Comparison of ENCODE assay signal across 8 cellular contexts in genomic region chr11:62603072-62603408, GRCh38. TPM values are rescaled to one million over a fixed set of nuclear protein-coding genes. Genes with fewer than 3 reads are reported as not detected.
DNase-seq lines count a peak whose midpoint lies in the region; ATAC-seq and TF ChIP-seq lines count a peak whose summit lies in the region.

No MANE protein-coding gene starts in this region.

- peaks cover 32% of the 10 kb centered on the region for H3K27me3 Mint-ChIP-seq in GM23338 (ENCODE audit: insufficient read depth, low read depth, poor library complexity)
- no peaks in the 10 kb centered on the region for H3K27me3 Mint-ChIP-seq in activated CD4-positive, alpha-beta memory T cell treated with anti-CD3 and anti-CD28 coated beads for 36 hours

- no peaks in the 10 kb centered on the region; the same call in 2 of the 3 replicates for H3K9me3 Mint-ChIP-seq in GM23338
- no peaks in the 10 kb centered on the region for H3K9me3 Mint-ChIP-seq in activated CD4-positive, alpha-beta memory T cell treated with anti-CD3 and anti-CD28 coated beads for 36 hours

- no peak for TF ChIP-seq POLR2A in sigmoid colon (IDR thresholded peaks at IDR 0.05)

- TF ChIP-seq CTCF in GM23338 (conservative IDR thresholded peaks at IDR 0.05; ENCODE audit: low read depth in 2 of 2) (no peak), foreskin fibroblast (IDR thresholded peaks at IDR 0.05; ENCODE audit: low read depth, low read length) (no peak), sigmoid colon (IDR thresholded peaks at IDR 0.05) (no peak)

- H2AFZ ChIP-seq in GM23338 = peak overlapping the region; percentile 98; the same call in 1 of the 2 replicates

- CTCF ChIA-PET in activated CD4-positive, alpha-beta memory T cell treated with anti-CD3 and anti-CD28 coated beads for 36 hours (lab: Charles Lee) = interaction anchor here (3.0 to 3.2 kb wide), 2 partner anchors 8 to 11 kb away, joined by 29 to 44 read pairs; partner anchors contain the start of gene TUT1

- H3K36me3 ChIP-seq in GM23338 (ENCODE audit: insufficient read depth) = peaks cover 7% of the 10 kb centered on the region; the same call in 1 of the 2 replicates
- H3K36me3 ChIP-seq in sigmoid colon = peaks cover 2 to 50% (median 7%) of the 10 kb centered on the region in 4 donors

- H3K27me3 ChIP-seq in GM23338 (ENCODE audit: insufficient read depth) (peaks cover 43% of the 10 kb centered on the region), sigmoid colon (no peaks in the 10 kb centered on the region)

- peaks cover 10% of the 10 kb centered on the region; the same call in 1 of the 2 replicates for H4K20me1 ChIP-seq in GM23338 (replicated peaks; ENCODE audit: insufficient read depth)

- H3K79me2 ChIP-seq in GM23338 (replicated peaks; ENCODE audit: insufficient read depth) = peaks cover 23% of the 10 kb centered on the region

- peak overlapping the region; percentile 91 for H3K4me3 Mint-ChIP-seq in GM23338
- peak overlapping the region; percentile 4 for H3K4me3 Mint-ChIP-seq in activated CD4-positive, alpha-beta memory T cell treated with anti-CD3 and anti-CD28 coated beads for 36 hours

- peak; percentile 46 for DNase-seq in GM23338 (ENCODE audit: low spot score)
- DNase-seq in activated CD4-positive, alpha-beta memory T cell treated with anti-CD3 and anti-CD28 coated beads for 36 hours = no peak
- DNase-seq in foreskin fibroblast = no peak
- DNase-seq in sigmoid colon = no peak
- no peak for DNase-seq in stimulated activated CD4-positive, alpha-beta T cell treated with anti-CD3 and anti-CD28 coated beads, Interleukin-2, amount 100 ng/mL, for 48 hours
- no peak for DNase-seq in NCI-H1436 treated with DMSO at 0.1 percent for 48 hours (lab: John Stamatoyannopoulos, UW)

- H3K9me3 ChIP-seq in sigmoid colon = no peaks in the 10 kb centered on the region

- peaks cover 35% of the 10 kb centered on the region for H3K36me3 Mint-ChIP-seq in GM23338 (ENCODE audit: low read depth)
- H3K36me3 Mint-ChIP-seq in activated CD4-positive, alpha-beta memory T cell treated with anti-CD3 and anti-CD28 coated beads for 36 hours = peaks cover 62% of the 10 kb centered on the region

- peaks cover 20% of the 10 kb centered on the region; the same call in 1 of the 2 replicates for H3K4me1 ChIP-seq in GM23338 (ENCODE audit: insufficient read depth)
- H3K4me1 ChIP-seq in sigmoid colon = peaks cover 0 to 43% (median 39%) of the 10 kb centered on the region in 4 donors

- TF ChIP-seq EP300 in sigmoid colon (IDR thresholded peaks at IDR 0.05) = no peak

- H3K9me2 ChIP-seq in GM23338 (ENCODE audit: insufficient read depth) = no peaks in the 10 kb centered on the region

- peak overlapping the region; percentile 99 for H3K4me2 ChIP-seq in GM23338

- 67 to 80% methylated on average over 13 of the region's 13 CpGs for WGBS in sigmoid colon, 2 donors

- H3K4me3 ChIP-seq in GM23338 (peak overlapping the region; percentile 96), foreskin fibroblast (ENCODE audit: low read depth in 1 of 2, low read length in 2 of 2) (peak overlapping the region; percentile 93 to 98), sigmoid colon (peak overlapping the region; percentile 89 to 99 (median 94))

- peaks cover 64% of the 10 kb centered on the region for H3K4me1 Mint-ChIP-seq in GM23338
- peaks cover 50% of the 10 kb centered on the region for H3K4me1 Mint-ChIP-seq in activated CD4-positive, alpha-beta memory T cell treated with anti-CD3 and anti-CD28 coated beads for 36 hours (ENCODE audit: low read depth)

- intact Hi-C loops in activated CD4-positive, alpha-beta memory T cell treated with anti-CD3 and anti-CD28 coated beads for 36 hours (cut with micrococcal nuclease) = no loop called here
- intact Hi-C loops in sigmoid colon (cut with DNase I) = loop anchor here (5.0 kb wide), 1 partner anchor 51 kb away; no protein-coding TSS in a partner anchor

- POLR2A ChIA-PET in activated CD4-positive, alpha-beta memory T cell treated with anti-CD3 and anti-CD28 coated beads for 36 hours (lab: Charles Lee) = interaction anchor here (1.0 to 5.9 kb wide), 3 partner anchors 8 to 238 kb away, joined by 3 to 38 read pairs (median 3); partner anchors contain the start of genes EML3, ROM1 and TUT1

- peaks cover 27% of the 10 kb centered on the region for H3F3A ChIP-seq in GM23338 (replicated peaks; ENCODE audit: low read depth)

- H3K27ac Mint-ChIP-seq in GM23338 = no peak overlapping the region
- no peak overlapping the region for H3K27ac Mint-ChIP-seq in activated CD4-positive, alpha-beta memory T cell treated with anti-CD3 and anti-CD28 coated beads for 36 hours

- H3K27ac ChIP-seq in GM23338 (ENCODE audit: low read depth) = no peak overlapping the region
- H3K27ac ChIP-seq in sigmoid colon = peak overlapping the region; percentile 94 to 99 (median 97)

- ATAC-seq in GM23338 = no peak; the same call in 2 of the 3 replicates
- no peak for ATAC-seq in HG03159 (IDR thresholded peaks at IDR 0.05; ENCODE audit: unreplicated experiment)
- ATAC-seq in GM21381 (IDR thresholded peaks at IDR 0.05; ENCODE audit: unreplicated experiment) = no peak

TF ChIP-seq in GM23338, 12 proteins besides CTCF, POLR2A, EP300 and RAD21:
- TF ChIP-seq REST (IDR thresholded peaks at IDR 0.05; ENCODE audit: unreplicated experiment) = no peak
- TF ChIP-seq JUNB (IDR thresholded peaks at IDR 0.05; ENCODE audit: unreplicated experiment) = no peak

RNA-seq across cellular contexts. Expression of gene MTA2, which starts 1.4 kb away (rescaled TPM):
- 93.6 and 102 TPM in 2 replicates for total RNA-seq in GM23338 (2014; rRNA removed; shearing (Covaris generic))
- polyA plus RNA-seq in GM23338 (2016; fragmentation: Nextera tagmentation; extraction: Ambion mirVana) = 22.1 and 22.9 TPM in 2 replicates
- total RNA-seq in activated CD4-positive, alpha-beta memory T cell treated with anti-CD3 and anti-CD28 coated beads for 36 hours = 100 to 1,000 TPM; 166 to 167 TPM
- 10 to 100 TPM; 50.1 to 62.2 (median 58.1) TPM for total RNA-seq in sigmoid colon
- 10 to 100 TPM; 28.8 to 86.3 (median 36.1) TPM for polyA plus RNA-seq in sigmoid colon

RNA-seq across cellular contexts. Expression of gene EML3, which starts 9.5 kb away (rescaled TPM):
- 17.1 and 19.3 TPM in 2 replicates for total RNA-seq in GM23338 (2014; rRNA removed; shearing (Covaris generic))
- polyA plus RNA-seq in GM23338 (2016; fragmentation: Nextera tagmentation; extraction: Ambion mirVana) (15.4 and 15.5 TPM in 2 replicates), sigmoid colon (10 to 100 TPM; 10.6 to 50.7 (median 16.2) TPM)
- total RNA-seq in activated CD4-positive, alpha-beta memory T cell treated with anti-CD3 and anti-CD28 coated beads for 36 hours = 100 to 1,000 TPM; 113 to 116 TPM
- 10 to 100 TPM; 19.6 to 39.5 (median 30.2) TPM for total RNA-seq in sigmoid colon

RNA-seq across cellular contexts. Expression of gene ROM1, which starts 10.0 kb away (rescaled TPM):
- 0.24 TPM in 1 of 2 replicates, not detected in the other for total RNA-seq in GM23338 (2014; rRNA removed; shearing (Covaris generic))
- polyA plus RNA-seq in GM23338 (2016; fragmentation: Nextera tagmentation; extraction: Ambion mirVana) (0.65 and 0.89 TPM in 2 replicates), sigmoid colon (10 to 100 TPM in 1 of 3 donors, 1 to 10 TPM in 2; 3.0 to 14.2 (median 3.2) TPM)
- total RNA-seq in activated CD4-positive, alpha-beta memory T cell treated with anti-CD3 and anti-CD28 coated beads for 36 hours = 1 to 10 TPM; 1.1 to 1.5 TPM
- total RNA-seq in sigmoid colon = 10 to 100 TPM in 2 of 4 donors, 1 to 10 TPM in 2; 5.3 to 13.8 (median 10.1) TPM

RNA-seq across cellular contexts. Expression of gene TUT1, which starts 11.7 kb away (rescaled TPM):
- 15.2 and 22.2 TPM in 2 replicates for total RNA-seq in GM23338 (2014; rRNA removed; shearing (Covaris generic))
- 12.8 and 14.0 TPM in 2 replicates for polyA plus RNA-seq in GM23338 (2016; fragmentation: Nextera tagmentation; extraction: Ambion mirVana)
- total RNA-seq in activated CD4-positive, alpha-beta memory T cell treated with anti-CD3 and anti-CD28 coated beads for 36 hours = 10 to 100 TPM; 32.7 to 34.2 TPM
- 1 to 10 TPM; 5.4 to 7.1 (median 6.2) TPM for total RNA-seq in sigmoid colon
- 10 to 100 TPM in 1 of 3 donors, 1 to 10 TPM in 2; 5.3 to 16.8 (median 6.0) TPM for polyA plus RNA-seq in sigmoid colon

RNA-seq across cellular contexts. Expression of gene B3GAT3, which starts 18.7 kb away (rescaled TPM):
- total RNA-seq in GM23338 (2014; rRNA removed; shearing (Covaris generic)) = 18.4 and 21.1 TPM in 2 replicates
- 16.4 and 16.6 TPM in 2 replicates for polyA plus RNA-seq in GM23338 (2016; fragmentation: Nextera tagmentation; extraction: Ambion mirVana)
- 10 to 100 TPM; 67.0 to 70.4 TPM for total RNA-seq in activated CD4-positive, alpha-beta memory T cell treated with anti-CD3 and anti-CD28 coated beads for 36 hours
- 10 to 100 TPM; 11.1 to 26.3 (median 16.8) TPM for total RNA-seq in sigmoid colon
- 10 to 100 TPM in 2 of 3 donors, 1 to 10 TPM in 1; 9.7 to 47.5 (median 11.4) TPM for polyA plus RNA-seq in sigmoid colon
